In the genomic region with DNA sequence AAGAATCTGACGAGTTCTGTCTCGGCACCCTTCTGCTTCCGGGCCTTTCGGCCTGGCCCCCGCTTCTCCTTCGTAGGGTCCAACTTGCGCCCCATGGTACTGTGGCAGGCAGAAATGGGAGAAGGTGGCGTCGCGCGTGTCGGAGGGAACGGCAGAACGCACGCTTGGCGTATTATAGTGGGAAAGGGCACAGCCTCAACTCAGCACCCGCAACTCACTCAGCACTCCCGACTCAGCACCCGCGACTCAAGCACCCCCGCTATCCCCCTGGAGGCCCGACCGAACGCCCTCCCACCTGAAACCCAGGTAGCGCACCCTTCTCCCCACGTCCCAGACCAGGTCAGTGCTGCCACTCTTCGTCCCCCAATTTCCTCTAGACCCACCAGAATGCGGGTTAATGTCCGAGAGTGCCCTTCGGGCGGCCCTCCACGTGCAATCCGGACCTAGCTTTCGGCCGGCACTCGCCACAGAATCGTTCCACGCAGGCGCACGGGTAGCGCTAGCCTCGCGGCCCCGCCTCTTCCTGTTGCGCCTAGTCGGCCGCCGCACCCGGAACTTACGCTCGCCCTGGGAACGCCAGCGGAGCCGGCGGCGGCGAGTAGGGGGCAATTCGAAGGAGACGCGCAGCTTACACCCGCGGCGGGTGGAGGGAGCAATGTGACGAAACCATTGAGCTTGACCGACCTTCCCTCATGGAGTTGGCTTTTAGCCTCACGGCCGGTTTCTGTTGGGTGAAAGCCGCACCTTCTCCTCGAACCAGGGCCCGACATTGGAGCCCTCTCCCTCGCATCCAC, we compare ENCODE assay signal across 8 cellular contexts. TPM values are rescaled to one million over a fixed set of nuclear protein-coding genes. Genes with fewer than 3 reads are reported as not detected.
DNase-seq lines count a peak whose midpoint lies in the region; TF ChIP-seq lines count a peak whose summit lies in the region.

A gene (minus strand): TSS at position 468 of the 794 bp plus-strand sequence. CDS start 373 bp downstream, at position 95.

- H3K4me1 Mint-ChIP-seq in nephron progenitor cell, result peaks cover 28% of the 10 kb centered on the region
- H3K4me1 Mint-ChIP-seq in stimulated activated naive CD8-positive, alpha-beta T cell treated with anti-CD3 and anti-CD28 coated beads, Interleukin-15, Interleukin-2, amounts not matched to agents 100 ng/mL and 50 ng/mL, for 24 hours (ENCODE audit: low read depth), result peaks cover 54% of the 10 kb centered on the region

- peaks cover 13% of the 10 kb centered on the region for H4K20me1 ChIP-seq in DOHH2 (ENCODE audit: control insufficient read depth, insufficient read depth, low read depth, low read length)

- peak within 1 kb of the TSS; percentile 99 for H3K4me3 Mint-ChIP-seq in nephron progenitor cell
- H3K4me3 Mint-ChIP-seq in stimulated activated naive CD8-positive, alpha-beta T cell treated with anti-CD3 and anti-CD28 coated beads, Interleukin-15, Interleukin-2, amounts not matched to agents 100 ng/mL and 50 ng/mL, for 24 hours, result peak within 1 kb of the TSS; percentile 100

- no peaks in the 10 kb centered on the region for H3K9me3 Mint-ChIP-seq in nephron progenitor cell
- no peaks in the 10 kb centered on the region for H3K9me3 Mint-ChIP-seq in stimulated activated naive CD8-positive, alpha-beta T cell treated with anti-CD3 and anti-CD28 coated beads, Interleukin-15, Interleukin-2, amounts not matched to agents 100 ng/mL and 50 ng/mL, for 24 hours

- H3K4me2 ChIP-seq in DOHH2 (ENCODE audit: low read length), result peak within 1 kb of the TSS; percentile 80

- H3K27ac Mint-ChIP-seq in nephron progenitor cell, result peak within 1 kb of the TSS; percentile 95
- peak within 1 kb of the TSS; percentile 99 for H3K27ac Mint-ChIP-seq in stimulated activated naive CD8-positive, alpha-beta T cell treated with anti-CD3 and anti-CD28 coated beads, Interleukin-15, Interleukin-2, amounts not matched to agents 100 ng/mL and 50 ng/mL, for 24 hours

- H3K9me3 ChIP-seq in DOHH2 (ENCODE audit: control insufficient read depth, insufficient read depth, low read length), result no peaks in the 10 kb centered on the region
- no peaks in the 10 kb centered on the region for H3K9me3 ChIP-seq in MG63

- peaks cover 60% of the 10 kb centered on the region for H3K79me2 ChIP-seq in DOHH2 (ENCODE audit: control insufficient read depth, low read length)

- H3K36me3 ChIP-seq in DOHH2 (ENCODE audit: control insufficient read depth, low read length) (peaks cover 84% of the 10 kb centered on the region), MG63 (peaks cover 82% of the 10 kb centered on the region)

- TF ChIP-seq CTCF in DOHH2 (IDR thresholded peaks at IDR 0.05; ENCODE audit: low read depth, low read length, poor library complexity, severe bottlenecking) (no peak), fibroblast of the aortic adventitia (IDR thresholded peaks at IDR 0.05; ENCODE audit: insufficient read depth, low read length) (no peak), nephron progenitor cell (IDR thresholded peaks at IDR 0.05) (no peak)

- H3K27me3 ChIP-seq in DOHH2 (ENCODE audit: control insufficient read depth, low read length) (no peaks in the 10 kb centered on the region), MG63 (no peaks in the 10 kb centered on the region)

- peak within 1 kb of the TSS; percentile 65 for H3K27ac ChIP-seq in DOHH2 (ENCODE audit: low read depth, low read length)

- peaks cover 25% of the 10 kb centered on the region for H3F3A ChIP-seq in DOHH2 (ENCODE audit: control insufficient read depth, insufficient read depth)

- H3K4me1 ChIP-seq in DOHH2 (ENCODE audit: control insufficient read depth, low read length), result peaks cover 37% of the 10 kb centered on the region

- no peaks in the 10 kb centered on the region for H3K9me2 ChIP-seq in DOHH2 (replicated peaks; ENCODE audit: control insufficient read depth, low read length)

- DNase-seq in GOT3 (lab: John Stamatoyannopoulos, UW) (peak; percentile 62), MG63 (peak; percentile 90), SHP77 treated with DMSO at 0.1 percent for 48 hours (lab: John Stamatoyannopoulos, UW) (peak; percentile 50), fibroblast of the aortic adventitia (ENCODE audit: low read depth) (peak; percentile 84), nephron progenitor cell (peak; percentile 95)
- DNase-seq in activated T-helper 9 cell treated with anti-CD3 and anti-CD28 coated beads, Interleukin-2, amount 50 U/mL, for 16 hours (ENCODE audit: low read depth), result peak; percentile 85

- peak within 1 kb of the TSS; percentile 83 for H3K4me3 ChIP-seq in DOHH2 (ENCODE audit: low read length)
- H3K4me3 ChIP-seq in MG63, result peak within 1 kb of the TSS; percentile 74
- peak within 1 kb of the TSS; percentile 97 for H3K4me3 ChIP-seq in fibroblast of the aortic adventitia (ENCODE audit: low read depth, low read length)

- H3K36me3 Mint-ChIP-seq in nephron progenitor cell (ENCODE audit: low read depth), result peaks cover 56% of the 10 kb centered on the region
- H3K36me3 Mint-ChIP-seq in stimulated activated naive CD8-positive, alpha-beta T cell treated with anti-CD3 and anti-CD28 coated beads, Interleukin-15, Interleukin-2, amounts not matched to agents 100 ng/mL and 50 ng/mL, for 24 hours (ENCODE audit: low read depth), result peaks cover 72% of the 10 kb centered on the region

- no peaks in the 10 kb centered on the region for H3K27me3 Mint-ChIP-seq in nephron progenitor cell (ENCODE audit: low read depth, poor library complexity)
- H3K27me3 Mint-ChIP-seq in stimulated activated naive CD8-positive, alpha-beta T cell treated with anti-CD3 and anti-CD28 coated beads, Interleukin-15, Interleukin-2, amounts not matched to agents 100 ng/mL and 50 ng/mL, for 24 hours, result no peaks in the 10 kb centered on the region

RNA-seq across cellular contexts. Expression of the gene that starts here (rescaled TPM):
- total RNA-seq in MG63 (2014; rRNA removed; shearing (Covaris generic); ENCODE audit: low replicate concordance), result 64.5 and 90.4 TPM in 2 replicates
- total RNA-seq in fibroblast of the aortic adventitia (ENCODE audit: low replicate concordance), result 24.0 and 54.6 TPM in 2 replicates

Comparison
In these comparisons a context has a peak if more than half of its experiments do, and no peak if none do; other contexts are left out.
1. Peak in every context shown above with its lines: DNase-seq, H3K4me3 ChIP-seq and H3K27ac ChIP-seq.